ENCODE assay signal across 12 cellular contexts in genomic region chr21:14691924-14692323, GRCh38.
"Had no signal": no experiment of that assay in that cellular context is flagged by ENCODE, and none has a peak within 500 bp of the region (broad histone marks: within the 10 kb centered on the region; RNA-seq: fewer than 3 reads in every experiment).

No MANE protein-coding gene starts in this region.

- ATAC-seq: esophagus mucosa, psoas muscle, right lobe of liver had no signal

- H3K9me3 ChIP-seq: psoas muscle, right lobe of liver, suprapubic skin, upper lobe of left lung had no signal

- H3K4me3 ChIP-seq: dorsolateral prefrontal cortex, psoas muscle, right lobe of liver, suprapubic skin, upper lobe of left lung had no signal

- H3K4me3 Mint-ChIP-seq: nephron progenitor cell; T-helper 1 cell treated with Interleukin-12 subunit alpha and Interleukin-12 subunit beta and Interleukin-4 antibody, amounts not matched to agents 30 μg/mL and 1 μg/mL, for 36 hours had no signal

- H3K27ac Mint-ChIP-seq: nephron progenitor cell; T-helper 1 cell treated with Interleukin-12 subunit alpha and Interleukin-12 subunit beta and Interleukin-4 antibody, amounts not matched to agents 30 μg/mL and 1 μg/mL, for 36 hours had no signal

- H3K27me3 ChIP-seq: right lobe of liver, suprapubic skin, upper lobe of left lung had no signal

- H3K36me3 ChIP-seq: right lobe of liver, suprapubic skin, upper lobe of left lung had no signal

- DNase-seq: dorsolateral prefrontal cortex; hypothalamus; kidney glomerular epithelial cell; mesendoderm; nephron progenitor cell; psoas muscle; right lobe of liver; stimulated activated naive CD4-positive, alpha-beta T cell; upper lobe of left lung had no signal

- H3K27ac ChIP-seq: dorsolateral prefrontal cortex, psoas muscle, right lobe of liver, suprapubic skin, upper lobe of left lung had no signal

- H3K4me1 ChIP-seq: psoas muscle, right lobe of liver, suprapubic skin had no signal
